In the genomic region with DNA sequence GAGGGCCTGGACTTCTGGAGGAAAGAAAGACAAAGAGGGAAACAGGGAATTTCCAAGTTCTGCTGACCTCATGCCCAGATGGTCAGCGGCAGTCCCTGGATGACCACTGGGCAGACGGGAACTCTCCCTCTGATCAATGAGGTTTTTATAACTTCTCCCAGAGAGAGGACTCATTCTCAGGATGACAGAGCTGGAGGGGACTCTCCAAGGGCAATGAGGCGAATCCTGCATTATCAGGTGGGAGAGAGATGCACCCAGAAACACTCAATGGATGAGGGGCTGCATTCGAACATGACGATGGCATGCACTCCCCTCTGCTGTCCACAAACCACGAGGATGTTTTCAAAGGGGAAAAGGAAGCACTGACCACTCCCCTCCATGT, we compare ENCODE assay signal across 9 cellular contexts. TPM values are rescaled to one million over a fixed set of nuclear protein-coding genes. Genes with fewer than 3 reads are reported as not detected.
DNase-seq lines count a peak whose midpoint lies in the region; ATAC-seq and TF ChIP-seq lines count a peak whose summit lies in the region.
"Had no signal": no experiment of that assay in that cellular context is flagged by ENCODE, and none has a peak within 500 bp of the region (broad histone marks: within the 10 kb centered on the region; RNA-seq: fewer than 3 reads in every experiment).

No MANE protein-coding gene starts in this region.

- H3K4me3 Mint-ChIP-seq in activated T-cell treated with anti-CD3 and anti-CD28 coated beads, Interleukin-2, amount 50 U/mL, for 72 hours: peak overlapping the region; percentile 79 to 82

- H3K4me1 ChIP-seq in esophagus muscularis mucosa: peaks cover 87 to 99% (median 97%) of the 10 kb centered on the region in 4 donors
- peaks cover 64 to 100% (median 79%) of the 10 kb centered on the region in 4 donors for H3K4me1 ChIP-seq in stomach

- TF ChIP-seq EP300 in esophagus muscularis mucosa (IDR thresholded peaks at IDR 0.05) (no peak), stomach (IDR thresholded peaks at IDR 0.05) (no peak)

- H3K36me3 ChIP-seq in esophagus muscularis mucosa: peaks cover 0 to 14% (median 3%) of the 10 kb centered on the region in 4 donors
- H3K36me3 ChIP-seq in stomach: peaks cover 11 to 55% (median 20%) of the 10 kb centered on the region in 4 donors

- H3K4me3 ChIP-seq in esophagus muscularis mucosa (no peak overlapping the region), stomach (no peak overlapping the region)

- ATAC-seq in activated T-cell treated with anti-CD3 and anti-CD28 coated beads, Interleukin-2, amount 50 U/mL, for 72 hours (replicated peaks in 1 of 2): no peak
- ATAC-seq in HG03457 (IDR thresholded peaks at IDR 0.05; ENCODE audit: unreplicated experiment): peak; percentile 13
- no peak for ATAC-seq in HG03432 (IDR thresholded peaks at IDR 0.05; ENCODE audit: unreplicated experiment)
- ATAC-seq in HG03135 (IDR thresholded peaks at IDR 0.05; ENCODE audit: unreplicated experiment): no peak

- TF ChIP-seq CTCF in esophagus muscularis mucosa (IDR thresholded peaks at IDR 0.05) (no peak), stomach (IDR thresholded peaks at IDR 0.05) (no peak)

- WGBS in esophagus muscularis mucosa: 41% methylated on average over 6 of the region's 6 CpGs
- 55 to 69% (median 61%) methylated on average over 6 of the region's 6 CpGs for WGBS in stomach, 5 donors

- no peaks in the 10 kb centered on the region for H3K9me3 Mint-ChIP-seq in activated T-cell treated with anti-CD3 and anti-CD28 coated beads, Interleukin-2, amount 50 U/mL, for 72 hours

- H3K9me3 ChIP-seq in esophagus muscularis mucosa (no peaks in the 10 kb centered on the region), stomach (no peaks in the 10 kb centered on the region)

- H3K27ac Mint-ChIP-seq in activated T-cell treated with anti-CD3 and anti-CD28 coated beads, Interleukin-2, amount 50 U/mL, for 72 hours: peak overlapping the region; percentile 97

- H3K4me1 Mint-ChIP-seq in activated T-cell treated with anti-CD3 and anti-CD28 coated beads, Interleukin-2, amount 50 U/mL, for 72 hours (ENCODE audit: low read depth): peaks cover 100% of the 10 kb centered on the region

- peak overlapping the region in 3 of 4 donors; percentile 15 to 53 (median 51) for H3K27ac ChIP-seq in esophagus muscularis mucosa (replicated peaks in 1 of 4)
- H3K27ac ChIP-seq in stomach: peak overlapping the region in 4 of 5 donors; percentile 41 to 64 (median 54)

- TF ChIP-seq POLR2A in esophagus muscularis mucosa (IDR thresholded peaks at IDR 0.05; ENCODE audit: low read depth) (no peak), stomach (IDR thresholded peaks at IDR 0.05) (no peak)

- no peaks in the 10 kb centered on the region for H3K27me3 Mint-ChIP-seq in activated T-cell treated with anti-CD3 and anti-CD28 coated beads, Interleukin-2, amount 50 U/mL, for 72 hours (ENCODE audit: low read depth)

- DNase-seq in activated T-cell treated with anti-CD3 and anti-CD28 coated beads, Interleukin-2, amount 50 U/mL, for 72 hours: no peak
- no peak for DNase-seq in activated T-cell treated with anti-CD3 and anti-CD28 coated beads, Interleukin-2, amount 50 U/mL, for 48 hours
- DNase-seq in esophagus muscularis mucosa (ENCODE audit: extremely low spot score) (no peak), stomach (no peak), D341Med (ENCODE audit: low spot score) (no peak)
- DNase-seq: anterior cingulate cortex had no signal

- H3K36me3 Mint-ChIP-seq in activated T-cell treated with anti-CD3 and anti-CD28 coated beads, Interleukin-2, amount 50 U/mL, for 72 hours (ENCODE audit: insufficient read depth in 2 of 2): peaks cover 11 to 26% of the 10 kb centered on the region in 2 donors

- intact Hi-C loops in esophagus muscularis mucosa (cut with DNase I) (no loop called here), stomach (cut with DNase I; ENCODE audit: low total_unique reads) (no loop called here)

- H3K27me3 ChIP-seq in esophagus muscularis mucosa: no peaks in the 10 kb centered on the region
- no peaks in the 10 kb centered on the region for H3K27me3 ChIP-seq in stomach

RNA-seq across cellular contexts. Expression of a gene that starts 12.7 kb away (rescaled TPM):
- total RNA-seq in activated T-cell treated with anti-CD3 and anti-CD28 coated beads, Interleukin-2, amount 50 U/mL, for 72 hours: 100 to 1,000 TPM; 358 to 420 TPM
- total RNA-seq in esophagus muscularis mucosa (100 to 1,000 TPM in 3 of 4 donors, 10 to 100 TPM in 1; 91.4 to 136 (median 114) TPM), stomach (100 to 1,000 TPM in 3 of 5 donors, 10 to 100 TPM in 2; 67.4 to 136 (median 118) TPM)
- polyA plus RNA-seq in stomach: 100 to 1,000 TPM in 1 of 3 donors, 10 to 100 TPM in 2; 45.1 to 122 (median 90.8) TPM

RNA-seq across cellular contexts. Expression of a gene that starts 47.8 kb away (rescaled TPM):
- not detected for total RNA-seq in activated T-cell treated with anti-CD3 and anti-CD28 coated beads, Interleukin-2, amount 50 U/mL, for 72 hours
- total RNA-seq in esophagus muscularis mucosa (1,000 to 10,000 TPM; 1,165 to 3,724 (median 1,939) TPM), stomach (100 to 1,000 TPM in 4 of 5 donors, 10 to 100 TPM in 1; 70.5 to 828 (median 245) TPM)
- 100 to 1,000 TPM; 232 to 715 (median 360) TPM for polyA plus RNA-seq in stomach

Comparison
In these comparisons a context has a peak if more than half of its experiments do, and no peak if none do; other contexts are left out.
1. RNA of a gene that starts 47.8 kb away (total RNA-seq): 1,165 to 3,724 TPM in esophagus muscularis mucosa and 70.5 to 828 TPM in stomach; not detected in activated T-cell treated with anti-CD3 and anti-CD28 coated beads, Interleukin-2, amount 50 U/mL, for 72 hours; every median in the first group is over 10 times any median in the second.